In genomic region chr10:18449631-18450030, GRCh38 we compare ENCODE assay signal across 18 cellular contexts.
A peak's percentile ranks its signal among the peaks of the same experiment; 100 is the strongest.
DNase-seq lines count a peak whose midpoint lies in the region; ATAC-seq lines count a peak whose summit lies in the region.
"Had no signal": no experiment of that assay in that cellular context is flagged by ENCODE, and none has a peak within 500 bp of the region (broad histone marks: within the 10 kb centered on the region; RNA-seq: fewer than 3 reads in every experiment).

No MANE protein-coding gene starts in this region.

- in situ Hi-C loops in G401 (cut with HindIII; ENCODE audit: low sequenced_read_pairs): no loop called here

- DNase-seq in UCSD-AML1 (lab: John Stamatoyannopoulos, UW; ENCODE audit: unreplicated experiment) (peak; percentile 16), sciatic nerve (ENCODE audit: low spot score) (no peak), NCI-H524 (lab: John Stamatoyannopoulos, UW) (no peak), G401 (ENCODE audit: low spot score) (no peak)
- no peak for DNase-seq in stimulated activated CD4-positive, alpha-beta T cell treated with anti-CD3 and anti-CD28 coated beads, Interleukin-2, amount 100 ng/mL, for 48 hours
- DNase-seq: activated T-cell treated with anti-CD3 and anti-CD28 coated beads, Interleukin-2, amount 50 U/mL, for 48 hours; cerebellar nuclear complex; DMS79; effector CD8-positive, alpha-beta T cell; HFFc6; mesenchymal stem cell; naive thymus-derived CD8-positive, alpha-beta T cell; NCI-H1105 treated with DMSO at 0.1 percent for 48 hours; NCI-H510A treated with DMSO at 0.1 percent for 48 hours had no signal

- intact Hi-C loops in sciatic nerve (cut with DNase I): no loop called here

- ATAC-seq in GM18520 (IDR thresholded peaks at IDR 0.05; ENCODE audit: unreplicated experiment) (peak; percentile 15), HG02642 (IDR thresholded peaks at IDR 0.05; ENCODE audit: poor library complexity, unreplicated experiment) (peak; percentile 44), sciatic nerve (peak; percentile 50)
- ATAC-seq: esophagus mucosa; naive thymus-derived CD8-positive, alpha-beta T cell; stimulated activated effector memory CD8-positive, alpha-beta T cell treated with anti-CD3 and anti-CD28 coated beads, Interleukin-12 subunit alpha, Interleukin-12 subunit beta, amount 100 ng/mL, for 72 hours had no signal
